ENCODE assay signal across 13 cellular contexts in the genomic region with DNA sequence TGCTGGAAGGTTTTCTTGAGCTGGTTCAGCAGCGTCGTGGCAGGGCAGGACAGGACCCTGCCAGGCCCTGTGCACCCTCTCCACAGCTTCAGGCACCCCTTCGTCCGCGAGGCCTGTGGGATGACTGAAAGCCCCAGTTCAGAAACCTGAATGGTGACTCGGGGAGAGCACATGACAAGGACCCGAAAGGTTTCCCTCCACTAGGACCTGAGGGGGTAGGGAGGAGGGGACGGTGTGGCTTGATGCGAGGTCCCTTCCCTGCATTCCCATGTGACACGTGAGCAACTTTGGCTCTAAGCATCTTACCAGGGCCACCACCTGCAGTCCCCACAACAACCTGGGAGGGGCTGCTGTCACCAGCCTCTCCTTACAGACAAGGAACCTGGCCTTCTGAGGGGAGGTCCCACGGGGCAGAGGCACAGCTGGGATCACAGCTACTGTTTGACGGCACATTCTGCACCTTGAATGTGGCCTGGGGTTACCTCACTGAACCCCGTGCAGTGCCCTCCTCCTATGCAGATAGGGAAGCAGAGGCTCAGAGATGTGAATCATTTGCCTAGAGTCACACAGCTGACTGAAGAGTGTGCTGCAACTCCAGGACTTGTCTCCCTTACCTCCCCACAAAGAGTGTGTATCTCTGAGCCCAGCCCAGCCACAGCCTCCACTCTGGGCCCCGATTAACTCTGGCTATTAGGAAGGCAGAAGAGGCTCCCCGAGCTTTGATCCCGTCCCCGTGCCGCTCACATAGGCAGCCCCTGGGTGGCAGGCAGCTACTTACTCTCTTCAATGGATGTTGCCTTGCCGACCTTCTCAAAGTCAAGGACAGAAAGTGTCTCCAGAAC.
DNase-seq lines count a peak whose midpoint lies in the region; ATAC-seq and FAIRE-seq lines count a peak whose summit lies in the region.
"Had no signal": no experiment of that assay in that cellular context is flagged by ENCODE, and none has a peak within 500 bp of the region (broad histone marks: within the 10 kb centered on the region; RNA-seq: fewer than 3 reads in every experiment).

No MANE protein-coding gene starts in this region.

- no peaks in the 10 kb centered on the region for H3K27me3 ChIP-seq in naive thymus-derived CD4-positive, alpha-beta T cell (ENCODE audit: control insufficient read depth in 2 of 2, insufficient read depth in 2 of 2, low read length in 2 of 2)
- H3K27me3 ChIP-seq: colonic mucosa, pancreas had no signal

- no peaks in the 10 kb centered on the region for H3K27me3 Mint-ChIP-seq in activated naive CD8-positive, alpha-beta T cell treated with anti-CD3 and anti-CD28 coated beads, Interleukin-2, amount 50 U/mL, for 24 hours
- peaks cover 0 to 2% (median 0%) of the 10 kb centered on the region in 5 donors for H3K27me3 Mint-ChIP-seq in naive thymus-derived CD4-positive, alpha-beta T cell
- H3K27me3 Mint-ChIP-seq in T-helper 2 cell treated with Interferon-gamma antibody and Interleukin-4, amounts not matched to agents 5 μg/mL and 100 μg/mL, for 36 hours (ENCODE audit: low read depth), result no peaks in the 10 kb centered on the region

- no peaks in the 10 kb centered on the region for H3K4me1 Mint-ChIP-seq in activated naive CD8-positive, alpha-beta T cell treated with anti-CD3 and anti-CD28 coated beads, Interleukin-2, amount 50 U/mL, for 24 hours
- H3K4me1 Mint-ChIP-seq in naive thymus-derived CD4-positive, alpha-beta T cell, result peaks cover 0 to 5% (median 0%) of the 10 kb centered on the region in 7 donors
- H3K4me1 Mint-ChIP-seq in T-helper 2 cell treated with Interferon-gamma antibody and Interleukin-4, amounts not matched to agents 5 μg/mL and 100 μg/mL, for 36 hours (ENCODE audit: low read depth), result no peaks in the 10 kb centered on the region

- intact Hi-C loops in naive thymus-derived CD4-positive, alpha-beta T cell (cut with micrococcal nuclease), result no loop called here

- H3K9me3 ChIP-seq in naive thymus-derived CD4-positive, alpha-beta T cell (ENCODE audit: control insufficient read depth in 2 of 3, low read length in 3 of 3), result no peaks in the 10 kb centered on the region
- H3K9me3 ChIP-seq: colonic mucosa, pancreas had no signal

- no peak overlapping the region for H3K27ac ChIP-seq in naive thymus-derived CD4-positive, alpha-beta T cell (ENCODE audit: low read depth, low read length)
- H3K27ac ChIP-seq: colonic mucosa, pancreas had no signal

- H3K9me3 Mint-ChIP-seq in activated naive CD8-positive, alpha-beta T cell treated with anti-CD3 and anti-CD28 coated beads, Interleukin-2, amount 50 U/mL, for 24 hours, result no peaks in the 10 kb centered on the region
- H3K9me3 Mint-ChIP-seq in naive thymus-derived CD4-positive, alpha-beta T cell, result peaks cover 0 to 1% (median 0%) of the 10 kb centered on the region in 11 donors
- no peaks in the 10 kb centered on the region for H3K9me3 Mint-ChIP-seq in T-helper 2 cell treated with Interferon-gamma antibody and Interleukin-4, amounts not matched to agents 5 μg/mL and 100 μg/mL, for 36 hours

- H3K27ac Mint-ChIP-seq in activated naive CD8-positive, alpha-beta T cell treated with anti-CD3 and anti-CD28 coated beads, Interleukin-2, amount 50 U/mL, for 24 hours, result no peak overlapping the region
- peak overlapping the region in 4 of 9 donors; percentile 39 to 77 (median 54) for H3K27ac Mint-ChIP-seq in naive thymus-derived CD4-positive, alpha-beta T cell
- H3K27ac Mint-ChIP-seq in T-helper 2 cell treated with Interferon-gamma antibody and Interleukin-4, amounts not matched to agents 5 μg/mL and 100 μg/mL, for 36 hours, result no peak overlapping the region

- POLR2A ChIA-PET in naive thymus-derived CD4-positive, alpha-beta T cell (lab: Charles Lee), result interaction anchor here (0.5 kb wide), 1 partner anchor 457 kb away, joined by 3 read pairs; no protein-coding TSS in a partner anchor

- peak; percentile 94 for FAIRE-seq in HTR-8/SVneo (lab: Jason Lieb, UNC)
- FAIRE-seq: pancreas had no signal

- H3K4me3 ChIP-seq in naive thymus-derived CD4-positive, alpha-beta T cell (ENCODE audit: low read length), result no peak overlapping the region
- H3K4me3 ChIP-seq: colonic mucosa, pancreas had no signal

- DNase-seq in activated CD4-positive, CD25-positive, alpha-beta regulatory T cell (lab: John Stamatoyannopoulos, UW), result no peak
- no peak for DNase-seq in HTR-8/SVneo (ENCODE audit: insufficient read length, low spot score)
- no peak for DNase-seq in activated naive CD8-positive, alpha-beta T cell treated with anti-CD3 and anti-CD28 coated beads, Interleukin-2, amount 50 U/mL, for 24 hours
- no peak for DNase-seq in naive thymus-derived CD4-positive, alpha-beta T cell
- no peak for DNase-seq in stimulated activated CD4-positive, alpha-beta T cell treated with anti-CD3 and anti-CD28 coated beads, Interleukin-4, amount 100 ng/mL, for 24 hours
- no peak for DNase-seq in T-helper 2 cell treated with Interferon-gamma antibody and Interleukin-4, amounts not matched to agents 5 μg/mL and 100 μg/mL, for 36 hours (ENCODE audit: low spot score)
- DNase-seq: activated gamma-delta T cell; colonic mucosa; SHP77 treated with DMSO at 0.1 percent for 48 hours; stimulated activated CD4-positive, alpha-beta T cell treated with anti-CD3 and anti-CD28 coated beads, Interleukin-1b, Interleukin-23, amount 100 ng/mL, for 48 hours had no signal

- no peaks in the 10 kb centered on the region for H3K36me3 Mint-ChIP-seq in activated naive CD8-positive, alpha-beta T cell treated with anti-CD3 and anti-CD28 coated beads, Interleukin-2, amount 50 U/mL, for 24 hours (ENCODE audit: low read depth)
- H3K36me3 Mint-ChIP-seq in naive thymus-derived CD4-positive, alpha-beta T cell, result no peaks in the 10 kb centered on the region
- peaks cover under 1% of the 10 kb centered on the region for H3K36me3 Mint-ChIP-seq in T-helper 2 cell treated with Interferon-gamma antibody and Interleukin-4, amounts not matched to agents 5 μg/mL and 100 μg/mL, for 36 hours (ENCODE audit: low read depth)

- peak; percentile 11 to 27 for ATAC-seq in activated CD4-positive, CD25-positive, alpha-beta regulatory T cell treated with anti-CD3 and anti-CD28 coated beads, Interleukin-2, amount 50 U/mL, for 24 hours
- peak; percentile 22 for ATAC-seq in activated naive CD8-positive, alpha-beta T cell treated with anti-CD3 and anti-CD28 coated beads, Interleukin-2, amount 50 U/mL, for 24 hours
- ATAC-seq in naive thymus-derived CD4-positive, alpha-beta T cell, result peak; percentile 37
- no peak for ATAC-seq in GM18520 (IDR thresholded peaks at IDR 0.05; ENCODE audit: unreplicated experiment)

- H3K4me1 ChIP-seq in naive thymus-derived CD4-positive, alpha-beta T cell (ENCODE audit: control insufficient read depth in 2 of 2, insufficient read depth in 2 of 2, low read length in 2 of 2), result no peaks in the 10 kb centered on the region

- no peak overlapping the region for H3K4me3 Mint-ChIP-seq in activated naive CD8-positive, alpha-beta T cell treated with anti-CD3 and anti-CD28 coated beads, Interleukin-2, amount 50 U/mL, for 24 hours
- no peak overlapping the region for H3K4me3 Mint-ChIP-seq in naive thymus-derived CD4-positive, alpha-beta T cell
- no peak overlapping the region for H3K4me3 Mint-ChIP-seq in T-helper 2 cell treated with Interferon-gamma antibody and Interleukin-4, amounts not matched to agents 5 μg/mL and 100 μg/mL, for 36 hours

- peaks cover 0 to 1% (median 0%) of the 10 kb centered on the region in 3 experiments for H3K36me3 ChIP-seq in naive thymus-derived CD4-positive, alpha-beta T cell (ENCODE audit: control insufficient read depth in 2 of 3, insufficient read depth in 3 of 3, low read length in 3 of 3)
- H3K36me3 ChIP-seq: colonic mucosa, pancreas had no signal

- CTCF ChIA-PET in naive thymus-derived CD4-positive, alpha-beta T cell (lab: Charles Lee), result interaction anchor here (0.8 kb wide), 1 partner anchor 131 kb away, joined by 3 read pairs; no protein-coding TSS in a partner anchor
